In genomic region chr11:15224466-15224865, GRCh38 we compare ENCODE assay signal across 29 cellular contexts.
"Had no signal": no experiment of that assay in that cellular context is flagged by ENCODE, and none has a peak within 500 bp of the region (broad histone marks: within the 10 kb centered on the region; RNA-seq: fewer than 3 reads in every experiment).

No MANE protein-coding gene starts in this region.

- DNase-seq: nephron progenitor cell; nucleus accumbens; pancreas; posterior cingulate gyrus; psoas muscle; right cardiac atrium; right lobe of liver; sigmoid colon; small intestine; stimulated activated CD4-positive, alpha-beta T cell treated with anti-CD3 and anti-CD28 coated beads, Interleukin-15, amount 100 ng/mL, for 24 hours; stimulated activated CD4-positive, alpha-beta T cell treated with anti-CD3 and anti-CD28 coated beads, Interleukin-2, amount 100 ng/mL, for 24 hours; stimulated activated CD4-positive, alpha-beta T cell treated with anti-CD3 and anti-CD28 coated beads, Interleukin-2, amount 100 ng/mL, for 48 hours; stimulated activated CD4-positive, alpha-beta T cell treated with anti-CD3 and anti-CD28 coated beads, Interleukin-4, amount 100 ng/mL, for 24 hours; stimulated activated naive B cell treated with anti-CD40 and anti-IgM and Interleukin-4, amounts not matched to agents 10 μg/mL and 1 μg/mL and 100 μg/mL, for 72 hours; stimulated activated naive CD4-positive, alpha-beta T cell treated with Interleukin-2 at 50 U/mL for 16 hours; stomach; thyroid gland; trophoblast cell; upper lobe of left lung had no signal

- H3K9me3 ChIP-seq: neutrophil, pancreas, psoas muscle, right lobe of liver, sigmoid colon, stomach, thoracic aorta, thyroid gland, tibial nerve, upper lobe of left lung, vagina had no signal

- H3K27ac ChIP-seq: neutrophil, pancreas, psoas muscle, right lobe of liver, sigmoid colon, stomach, thoracic aorta, thyroid gland, tibial nerve, upper lobe of left lung, vagina had no signal

- H3K4me1 Mint-ChIP-seq: neural crest cell; stimulated activated effector memory CD8-positive, alpha-beta T cell treated with anti-CD3 and anti-CD28 coated beads, Interleukin-12 subunit alpha, Interleukin-12 subunit beta, amount 100 ng/mL, for 72 hours; stimulated activated naive B cell treated with anti-CD40 and anti-IgM and Interleukin-4, amounts not matched to agents 10 μg/mL and 1 μg/mL and 100 μg/mL, for 72 hours had no signal

- H3K4me3 ChIP-seq: pancreas, psoas muscle, right lobe of liver, sigmoid colon, stomach, thoracic aorta, thyroid gland, tibial nerve, upper lobe of left lung, vagina had no signal

- H3K36me3 ChIP-seq: pancreas, right lobe of liver, sigmoid colon, stomach, thoracic aorta, thyroid gland, tibial nerve, upper lobe of left lung, vagina had no signal

- ATAC-seq: natural killer cell treated with Interleukin-12 subunit alpha and Interleukin-12 subunit beta and Interleukin-15 and Interleukin-18, amount 100 ng/mL, for 72 hours; psoas muscle; right cardiac atrium; right lobe of liver; stimulated activated effector memory CD8-positive, alpha-beta T cell treated with anti-CD3 and anti-CD28 coated beads, Interleukin-12 subunit alpha, Interleukin-12 subunit beta, amount 100 ng/mL, for 72 hours; stimulated activated naive B cell treated with anti-CD40 and anti-IgM and Interleukin-4, amounts not matched to agents 10 μg/mL and 1 μg/mL and 100 μg/mL, for 72 hours had no signal

- H3K4me3 Mint-ChIP-seq: natural killer cell treated with Interleukin-12 subunit alpha and Interleukin-12 subunit beta and Interleukin-15 and Interleukin-18, amount 100 ng/mL, for 72 hours; nephron progenitor cell; neural crest cell; stimulated activated effector memory CD8-positive, alpha-beta T cell treated with anti-CD3 and anti-CD28 coated beads, Interleukin-12 subunit alpha, Interleukin-12 subunit beta, amount 100 ng/mL, for 72 hours; stimulated activated naive B cell treated with anti-CD40 and anti-IgM and Interleukin-4, amounts not matched to agents 10 μg/mL and 1 μg/mL and 100 μg/mL, for 72 hours; stimulated activated naive CD8-positive, alpha-beta T cell treated with anti-CD3 and anti-CD28 coated beads, Interleukin-15, Interleukin-2, amounts not matched to agents 100 ng/mL and 50 ng/mL, for 24 hours had no signal

- H3K36me3 Mint-ChIP-seq: natural killer cell treated with Interleukin-12 subunit alpha and Interleukin-12 subunit beta and Interleukin-15 and Interleukin-18, amount 100 ng/mL, for 72 hours; stimulated activated effector memory CD8-positive, alpha-beta T cell treated with anti-CD3 and anti-CD28 coated beads, Interleukin-12 subunit alpha, Interleukin-12 subunit beta, amount 100 ng/mL, for 72 hours; stimulated activated naive B cell treated with anti-CD40 and anti-IgM and Interleukin-4, amounts not matched to agents 10 μg/mL and 1 μg/mL and 100 μg/mL, for 72 hours had no signal

- H3K4me1 ChIP-seq: pancreas, psoas muscle, right lobe of liver, stomach, thyroid gland, tibial nerve, upper lobe of left lung, vagina had no signal

- FAIRE-seq: pancreas, small intestine, urothelium cell line had no signal

- H3K27me3 Mint-ChIP-seq: progenitor cell of endocrine pancreas had no signal

- H3K27ac Mint-ChIP-seq: natural killer cell treated with Interleukin-12 subunit alpha and Interleukin-12 subunit beta and Interleukin-15 and Interleukin-18, amount 100 ng/mL, for 72 hours; nephron progenitor cell; progenitor cell of endocrine pancreas; stimulated activated effector memory CD8-positive, alpha-beta T cell treated with anti-CD3 and anti-CD28 coated beads, Interleukin-12 subunit alpha, Interleukin-12 subunit beta, amount 100 ng/mL, for 72 hours; stimulated activated naive B cell treated with anti-CD40 and anti-IgM and Interleukin-4, amounts not matched to agents 10 μg/mL and 1 μg/mL and 100 μg/mL, for 72 hours; stimulated activated naive CD8-positive, alpha-beta T cell treated with anti-CD3 and anti-CD28 coated beads, Interleukin-15, Interleukin-2, amounts not matched to agents 100 ng/mL and 50 ng/mL, for 24 hours had no signal

- H3K27me3 ChIP-seq: neutrophil, pancreas, right lobe of liver, sigmoid colon, stomach, thyroid gland, tibial nerve, upper lobe of left lung, vagina had no signal

- H3K9me3 Mint-ChIP-seq: natural killer cell treated with Interleukin-12 subunit alpha and Interleukin-12 subunit beta and Interleukin-15 and Interleukin-18, amount 100 ng/mL, for 72 hours; nephron progenitor cell; neural crest cell; stimulated activated effector memory CD8-positive, alpha-beta T cell treated with anti-CD3 and anti-CD28 coated beads, Interleukin-12 subunit alpha, Interleukin-12 subunit beta, amount 100 ng/mL, for 72 hours; stimulated activated naive B cell treated with anti-CD40 and anti-IgM and Interleukin-4, amounts not matched to agents 10 μg/mL and 1 μg/mL and 100 μg/mL, for 72 hours; stimulated activated naive CD8-positive, alpha-beta T cell treated with anti-CD3 and anti-CD28 coated beads, Interleukin-15, Interleukin-2, amounts not matched to agents 100 ng/mL and 50 ng/mL, for 24 hours had no signal
